8 cellular contexts compared by ENCODE assay signal in genomic region chr6:70413114-70413828, GRCh38. TPM values are rescaled to one million over a fixed set of nuclear protein-coding genes. Genes with fewer than 3 reads are reported as not detected.
DNase-seq lines count a peak whose midpoint lies in the region; ATAC-seq, FAIRE-seq and TF ChIP-seq lines count a peak whose summit lies in the region.

Gene FAM135A, plus strand, starts transcription at chr6:70413508. Its CDS starts 14,835 bp downstream, at chr6:70428343.

- intact Hi-C loops in psoas muscle (cut with DNase I) = loop anchor here in 1 of 2 donors (5.0 kb wide), 2 partner anchors 254 to 274 kb away; partner anchors contain the start of gene SMAP1

- H3K4me1 ChIP-seq in right atrium auricular region (peaks cover 0 to 20% of the 10 kb centered on the region in 2 donors), psoas muscle (no peaks in the 10 kb centered on the region)

- H3K27me3 ChIP-seq in right atrium auricular region (no peaks in the 10 kb centered on the region), psoas muscle (ENCODE audit: insufficient read depth in 3 of 3, low read length in 2 of 3) (no peaks in the 10 kb centered on the region)

- H3K9me3 ChIP-seq in T-helper 17 cell (ENCODE audit: control insufficient read depth, low read length, poor library complexity, severe bottlenecking) (no peaks in the 10 kb centered on the region), right atrium auricular region (no peaks in the 10 kb centered on the region), psoas muscle (no peaks in the 10 kb centered on the region)

- FAIRE-seq in urothelium cell line (lab: Jason Lieb, UNC) = no peak

- peaks cover 22% of the 10 kb centered on the region for H3K4me1 Mint-ChIP-seq in T-helper 17 cell

- peak within 1 kb of the TSS; percentile 83 to 97 for H3K4me3 ChIP-seq in right atrium auricular region
- H3K4me3 ChIP-seq in psoas muscle = peak within 1 kb of the TSS; percentile 94

- H3K27me3 Mint-ChIP-seq in T-helper 17 cell = no peaks in the 10 kb centered on the region

- TF ChIP-seq CTCF in GM13976 (IDR thresholded peaks at IDR 0.05; ENCODE audit: borderline replicate concordance, control extremely low read depth, extremely low read depth, insufficient read depth, missing control alignments) (no peak), right atrium auricular region (IDR thresholded peaks at IDR 0.05) (no peak), psoas muscle (IDR thresholded peaks at IDR 0.05) (no peak)

- H3K36me3 ChIP-seq in right atrium auricular region (no peaks in the 10 kb centered on the region), psoas muscle (ENCODE audit: insufficient read depth in 1 of 2, low read depth in 1 of 2) (peaks cover 0 to 6% of the 10 kb centered on the region in 2 donors)

- peaks cover 5% of the 10 kb centered on the region for H3K36me3 Mint-ChIP-seq in T-helper 17 cell (ENCODE audit: low read depth)

- H3K27ac Mint-ChIP-seq in T-helper 17 cell = peak within 1 kb of the TSS; percentile 99

- H3K4me3 Mint-ChIP-seq in T-helper 17 cell = peak within 1 kb of the TSS; percentile 100

- ATAC-seq in HG02852 (IDR thresholded peaks at IDR 0.05; ENCODE audit: unreplicated experiment) (peak; percentile 84), T-helper 17 cell (peak; percentile 95), psoas muscle (peak; percentile 98 to 99 (median 99))

- WGBS in psoas muscle, 3 donors = 0% methylated on average over 49 to 65 of the region's 65 CpGs

- peak; percentile 97 for DNase-seq in GM13976 (ENCODE audit: low spot score)
- DNase-seq in NCI-H146 (lab: John Stamatoyannopoulos, UW) = peak; percentile 99
- DNase-seq in T-helper 17 cell = peak; percentile 86 to 95 (median 93)
- peak; percentile 58 to 98 (median 94) for DNase-seq in anterior cingulate cortex (lab: John Stamatoyannopoulos, UW)
- DNase-seq in right atrium auricular region (ENCODE audit: low spot score) = peak; percentile 97
- peak; percentile 95 to 97 for DNase-seq in psoas muscle
- peak; percentile 97 for DNase-seq in urothelium cell line (ENCODE audit: low spot score)

- H3K27ac ChIP-seq in right atrium auricular region (peak within 1 kb of the TSS; percentile 80 to 92), psoas muscle (peak within 1 kb of the TSS; percentile 72)

- in situ Hi-C loops in GM13976 (cut with MboI; ENCODE audit: low sequenced_read_pairs, unreplicated experiment) = loop anchor here (25.0 kb wide), 1 partner anchor 274 kb away; no protein-coding TSS in a partner anchor

RNA-seq across cellular contexts. Expression of gene FAM135A, which starts in this region (rescaled TPM):
- total RNA-seq in T-helper 17 cell = 1 to 10 TPM; 5.8 to 8.1 TPM
- total RNA-seq in right atrium auricular region = 10 to 100 TPM; 19.5 TPM
- 1 to 10 TPM; 4.3 to 9.1 (median 6.8) TPM for total RNA-seq in psoas muscle
- 1 to 10 TPM; 2.3 to 4.3 (median 3.2) TPM for polyA plus RNA-seq in psoas muscle

Comparison
In these comparisons a context has a peak if more than half of its experiments do, and no peak if none do; other contexts are left out.
1. Peak in every context shown above with its lines: DNase-seq, ATAC-seq, H3K4me3 ChIP-seq and H3K27ac ChIP-seq.